ENCODE assay signal across 32 cellular contexts in genomic region chr7:40580776-40581175, GRCh38.
"Had no signal": no experiment of that assay in that cellular context is flagged by ENCODE, and none has a peak within 500 bp of the region (broad histone marks: within the 10 kb centered on the region; RNA-seq: fewer than 3 reads in every experiment).

No MANE protein-coding gene starts in this region.

- H3K4me3 ChIP-seq: ascending aorta, SJCRH30, SK-N-MC had no signal

- H3K27ac Mint-ChIP-seq: activated CD4-positive, alpha-beta memory T cell treated with anti-CD3 and anti-CD28 coated beads, Interleukin-2, amount 10 ng/mL, durations not matched to agents 7 days and 5 days; activated CD8-positive, alpha-beta memory T cell treated with anti-CD3 and anti-CD28 coated beads, Interleukin-2, amount 10 ng/mL, durations not matched to agents 7 days and 5 days; activated naive CD8-positive, alpha-beta T cell treated with anti-CD3 and anti-CD28 coated beads for 36 hours had no signal

- DNase-seq: activated CD4-positive, alpha-beta memory T cell treated with anti-CD3 and anti-CD28 coated beads, Interleukin-2, amount 10 ng/mL, durations not matched to agents 7 days and 5 days; activated CD4-positive, alpha-beta T cell treated with anti-CD3 and anti-CD28 coated beads for 1 hour; activated CD4-positive, alpha-beta T cell treated with anti-CD3 and anti-CD28 coated beads for 48 hours; activated CD4-positive, CD25-positive, alpha-beta regulatory T cell; activated CD8-positive, alpha-beta memory T cell treated with anti-CD3 and anti-CD28 coated beads for 24 hours; activated CD8-positive, alpha-beta memory T cell treated with anti-CD3 and anti-CD28 coated beads, Interleukin-2, amount 10 ng/mL, durations not matched to agents 7 days and 5 days; activated CD8-positive, alpha-beta memory T cell treated with anti-CD3 and anti-CD28 coated beads, Interleukin-2, amount 50 U/mL, for 48 hours; activated effector memory CD4-positive, alpha-beta T cell treated with anti-CD3 and anti-CD28 coated beads, Interleukin-2, amount 50 U/mL, for 16 hours; activated naive CD4-positive, alpha-beta T cell; activated naive CD4-positive, alpha-beta T cell treated with anti-CD3 and anti-CD28 coated beads, Interleukin-2, amount 50 U/mL, for 16 hours; activated naive CD8-positive, alpha-beta T cell treated with anti-CD3 and anti-CD28 coated beads for 36 hours; activated T-cell treated with anti-CD3 and anti-CD28 coated beads, Interleukin-2, amount 50 U/mL, for 48 hours; amygdala; NCI-H1048; NCI-H1105 treated with DMSO at 0.1 percent for 48 hours; NCI-H1436; NCI-H1694; NCI-H2029 treated with DMSO at 0.1 percent for 48 hours; NCI-H2107; NCI-H2171; NCI-H510A; NCI-H526; NCI-H748 treated with DMSO at 0.1 percent for 48 hours; NK-92 treated with Interleukin-12 subunit alpha and Interleukin-12 subunit beta, amount 100 ng/mL, for 24 hours; SHP77; SJCRH30; T1000; WERI-Rb-1 had no signal

- H3K36me3 Mint-ChIP-seq: activated CD8-positive, alpha-beta memory T cell treated with anti-CD3 and anti-CD28 coated beads, Interleukin-2, amount 10 ng/mL, durations not matched to agents 7 days and 5 days; activated naive CD8-positive, alpha-beta T cell treated with anti-CD3 and anti-CD28 coated beads for 36 hours had no signal

- H3K9me3 ChIP-seq: SJCRH30 had no signal

- H3K27ac ChIP-seq: ascending aorta, KMS-11, SJCRH30, SK-N-MC, WERI-Rb-1 had no signal

- H3K4me3 Mint-ChIP-seq: activated CD4-positive, alpha-beta memory T cell treated with anti-CD3 and anti-CD28 coated beads, Interleukin-2, amount 10 ng/mL, durations not matched to agents 7 days and 5 days; activated CD8-positive, alpha-beta memory T cell treated with anti-CD3 and anti-CD28 coated beads, Interleukin-2, amount 10 ng/mL, durations not matched to agents 7 days and 5 days; activated naive CD8-positive, alpha-beta T cell treated with anti-CD3 and anti-CD28 coated beads for 36 hours had no signal

- H3K27me3 Mint-ChIP-seq: activated CD4-positive, alpha-beta memory T cell treated with anti-CD3 and anti-CD28 coated beads, Interleukin-2, amount 10 ng/mL, durations not matched to agents 7 days and 5 days; activated CD8-positive, alpha-beta memory T cell treated with anti-CD3 and anti-CD28 coated beads, Interleukin-2, amount 10 ng/mL, durations not matched to agents 7 days and 5 days; activated naive CD8-positive, alpha-beta T cell treated with anti-CD3 and anti-CD28 coated beads for 36 hours had no signal

- H3K4me1 Mint-ChIP-seq: activated CD4-positive, alpha-beta memory T cell treated with anti-CD3 and anti-CD28 coated beads, Interleukin-2, amount 10 ng/mL, durations not matched to agents 7 days and 5 days; activated CD8-positive, alpha-beta memory T cell treated with anti-CD3 and anti-CD28 coated beads, Interleukin-2, amount 10 ng/mL, durations not matched to agents 7 days and 5 days; activated naive CD8-positive, alpha-beta T cell treated with anti-CD3 and anti-CD28 coated beads for 36 hours had no signal

- H3K27me3 ChIP-seq: ascending aorta, SJCRH30 had no signal

- ATAC-seq: activated CD8-positive, alpha-beta memory T cell treated with anti-CD3 and anti-CD28 coated beads, Interleukin-2, amount 10 ng/mL, durations not matched to agents 7 days and 5 days; Panc1 had no signal

- H3K36me3 ChIP-seq: ascending aorta, SJCRH30, WERI-Rb-1 had no signal

- H3K9me3 Mint-ChIP-seq: activated CD4-positive, alpha-beta memory T cell treated with anti-CD3 and anti-CD28 coated beads, Interleukin-2, amount 10 ng/mL, durations not matched to agents 7 days and 5 days had no signal
